Comparison of ENCODE assay signal across 35 cellular contexts in the genomic region with DNA sequence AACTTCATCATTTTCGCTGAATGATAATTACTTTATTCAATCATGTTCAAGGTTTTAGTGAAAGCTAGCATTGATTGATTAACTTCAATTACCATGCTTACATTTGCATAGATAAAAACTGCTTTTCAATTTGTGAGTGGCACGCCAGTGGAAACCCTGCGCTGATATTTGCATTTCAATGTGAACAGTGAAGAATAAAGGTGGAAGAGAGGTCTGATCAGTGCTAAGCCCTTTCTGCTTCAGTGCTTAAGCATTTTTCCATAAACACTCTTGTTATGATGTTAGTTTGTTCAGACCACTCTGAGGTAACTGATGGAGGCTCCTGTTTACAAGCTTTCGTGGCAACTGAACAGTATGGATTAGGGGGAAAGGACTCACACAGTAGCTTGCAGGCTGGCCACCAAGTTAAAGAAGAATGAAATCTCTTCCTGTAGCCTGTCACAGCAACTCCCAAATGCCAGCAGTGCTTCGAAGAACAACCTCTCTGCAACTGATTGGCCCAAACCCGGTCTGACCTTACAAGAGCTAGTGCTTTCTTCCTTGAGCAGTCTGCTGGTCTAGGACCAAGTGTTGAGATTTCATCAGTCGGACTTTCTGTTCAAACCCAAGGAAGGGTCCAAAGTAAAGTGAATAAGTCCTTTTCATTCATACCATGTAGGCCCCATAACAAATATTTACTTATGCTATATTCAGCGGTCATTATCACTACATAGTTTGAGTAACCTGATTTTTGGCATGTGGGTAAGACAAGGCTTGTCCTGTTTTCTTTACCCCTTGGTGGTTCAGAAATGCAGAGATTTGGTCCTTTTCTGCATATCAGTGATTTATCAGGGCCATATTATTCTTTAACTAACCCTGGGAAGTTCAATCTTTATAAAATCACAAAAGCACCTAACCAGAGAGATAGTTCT.
A peak's percentile ranks its signal among the peaks of the same experiment; 100 is the strongest.
DNase-seq lines count a peak whose midpoint lies in the region; ATAC-seq, FAIRE-seq and TF ChIP-seq lines count a peak whose summit lies in the region.
"Had no signal": no experiment of that assay in that cellular context is flagged by ENCODE, and none has a peak within 500 bp of the region (broad histone marks: within the 10 kb centered on the region; RNA-seq: fewer than 3 reads in every experiment).

No MANE protein-coding gene starts in this region.

- no peak for TF ChIP-seq POLR2A in H54 (IDR thresholded peaks at IDR 0.05; ENCODE audit: low read depth, low read length)

- H4K8ac ChIP-seq in neuronal stem cell (ENCODE audit: low read depth, low read length), result no peak overlapping the region

- H3K23ac ChIP-seq in neuronal stem cell (ENCODE audit: low read depth, low read length, poor library complexity), result no peak overlapping the region

- no peak overlapping the region for H3K27ac Mint-ChIP-seq in activated T-cell treated with anti-CD3 and anti-CD28 coated beads, Interleukin-2, amount 50 U/mL, for 24 hours
- H3K27ac Mint-ChIP-seq: CD8-positive, alpha-beta T cell; T-helper 17 cell had no signal

- H3K36me3 Mint-ChIP-seq in activated T-cell treated with anti-CD3 and anti-CD28 coated beads, Interleukin-2, amount 50 U/mL, for 24 hours (ENCODE audit: low read depth), result no peaks in the 10 kb centered on the region
- H3K36me3 Mint-ChIP-seq: CD8-positive, alpha-beta T cell had no signal

- no peak overlapping the region for H2BK120ac ChIP-seq in neuronal stem cell (ENCODE audit: low read depth, low read length)

- no peak overlapping the region for H2BK12ac ChIP-seq in neuronal stem cell (ENCODE audit: low read length)

- WGBS in neuronal stem cell (ENCODE audit: extremely low coverage in 2 of 2, insufficient read length in 2 of 2, insufficient replicate concordance in 1 of 2), 2 donors, result no CpG with 5 or more reads among the region's 8 CpGs

- H3K27me3 Mint-ChIP-seq in activated T-cell treated with anti-CD3 and anti-CD28 coated beads, Interleukin-2, amount 50 U/mL, for 24 hours, result peaks cover 5% of the 10 kb centered on the region
- H3K27me3 Mint-ChIP-seq: T-helper 17 cell had no signal

- no peak overlapping the region for H2BK15ac ChIP-seq in neuronal stem cell (ENCODE audit: low read length)

- H3K27ac ChIP-seq in iPS-18a (ENCODE audit: low read length) (no peak overlapping the region), neuronal stem cell (replicated peaks; ENCODE audit: low read length) (no peak overlapping the region)
- H3K27ac ChIP-seq: adrenal gland, brain microvascular endothelial cell, gastrocnemius medialis, left lung, neutrophil, PC-9, prostate gland, sigmoid colon, thyroid gland, vagina had no signal

- no peak overlapping the region for H2BK5ac ChIP-seq in neuronal stem cell (ENCODE audit: low read length)

- peak overlapping the region; percentile 75 for H2AFZ ChIP-seq in neuronal stem cell (ENCODE audit: low read length)
- H2AFZ ChIP-seq: PC-9 had no signal

- peaks cover 4% of the 10 kb centered on the region for H3K4me1 Mint-ChIP-seq in activated T-cell treated with anti-CD3 and anti-CD28 coated beads, Interleukin-2, amount 50 U/mL, for 24 hours (ENCODE audit: low read depth)
- H3K4me1 Mint-ChIP-seq: T-helper 17 cell had no signal

- no peak overlapping the region for H3K18ac ChIP-seq in neuronal stem cell (ENCODE audit: low read length)

- ATAC-seq in HG03520 (IDR thresholded peaks at IDR 0.05; ENCODE audit: unreplicated experiment), result no peak
- ATAC-seq: CD8-positive, alpha-beta T cell; gastrocnemius medialis; GM12878; HCT116; left lung; T-helper 17 cell had no signal

- no peak for DNase-seq in H54 (ENCODE audit: insufficient read length, low spot score)
- DNase-seq in NCI-H526 treated with DMSO at 0.1 percent for 48 hours (lab: John Stamatoyannopoulos, UW), result peak; percentile 76
- no peak for DNase-seq in neuronal stem cell (ENCODE audit: low spot score)
- no peak for DNase-seq in SIG-M5 (lab: John Stamatoyannopoulos, UW)
- DNase-seq in activated T-cell treated with anti-CD3 and anti-CD28 coated beads, Interleukin-2, amount 50 U/mL, for 24 hours, result no peak
- DNase-seq: activated CD4-positive, alpha-beta T cell treated with anti-CD3 and anti-CD28 coated beads, Interleukin-2, amount 50 U/mL, for 4 hours; activated naive CD4-positive, alpha-beta T cell treated with Interleukin-2 at 50 U/mL for 16 hours; adrenal gland; BE2C; brain microvascular endothelial cell; CD8-positive, alpha-beta T cell; cerebellar nuclear complex; dermis blood vessel endothelial cell; DMS 273 treated with DMSO at 0.1 percent for 48 hours; gastrocnemius medialis; left lung; mesenchymal stem cell; NCI-H2029; NCI-H510A treated with DMSO at 0.1 percent for 48 hours; PC-9; sigmoid colon; SK-N-SH; stimulated activated CD4-positive, alpha-beta T cell treated with anti-CD3 and anti-CD28 coated beads, Interleukin-12 subunit alpha, Interleukin-12 subunit beta, amount 100 ng/mL, for 4 hours; stimulated activated CD4-positive, alpha-beta T cell treated with anti-CD3 and anti-CD28 coated beads, Interleukin-2, amount 100 ng/mL, for 48 hours; T-helper 17 cell; thyroid gland had no signal

- H3K4me3 ChIP-seq in iPS-18a (ENCODE audit: low read length) (peak overlapping the region; percentile 0), neuronal stem cell (ENCODE audit: low read length in 2 of 2) (no peak overlapping the region)
- H3K4me3 ChIP-seq: adrenal gland, gastrocnemius medialis, GM12878, left lung, PC-9, prostate gland, sigmoid colon, thyroid gland, vagina had no signal

- H3K9me3 Mint-ChIP-seq in activated T-cell treated with anti-CD3 and anti-CD28 coated beads, Interleukin-2, amount 50 U/mL, for 24 hours, result no peaks in the 10 kb centered on the region
- H3K9me3 Mint-ChIP-seq: CD8-positive, alpha-beta T cell had no signal

- H3K36me3 ChIP-seq in iPS-18a (ENCODE audit: control insufficient read depth, low read depth, low read length) (no peaks in the 10 kb centered on the region), neuronal stem cell (replicated peaks in 1 of 2; ENCODE audit: control insufficient read depth in 2 of 2, insufficient read depth in 2 of 2, low read length in 2 of 2) (no peaks in the 10 kb centered on the region)
- H3K36me3 ChIP-seq: adrenal gland, BE2C, brain microvascular endothelial cell, gastrocnemius medialis, left lung, prostate gland, sigmoid colon, thyroid gland, vagina had no signal

- H2AK5ac ChIP-seq in neuronal stem cell (ENCODE audit: low read depth, low read length), result no peak overlapping the region

- no peak overlapping the region for H4K91ac ChIP-seq in neuronal stem cell (ENCODE audit: low read depth, low read length, poor library complexity)

- no peak overlapping the region for H3K9ac ChIP-seq in iPS-18a (ENCODE audit: low read length)
- no peak overlapping the region for H3K9ac ChIP-seq in neuronal stem cell (ENCODE audit: low read depth, low read length, poor library complexity)
- H3K9ac ChIP-seq: SK-N-SH had no signal

- no peak overlapping the region for H3K14ac ChIP-seq in neuronal stem cell (ENCODE audit: low read length)

- no peaks in the 10 kb centered on the region for H3K9me3 ChIP-seq in iPS-18a (ENCODE audit: control insufficient read depth, low read depth, low read length)
- H3K9me3 ChIP-seq in neuronal stem cell (replicated peaks in 1 of 2; ENCODE audit: control insufficient read depth in 2 of 2, insufficient read depth in 1 of 2, low read depth in 1 of 2, low read length in 2 of 2), result no peaks in the 10 kb centered on the region
- H3K9me3 ChIP-seq: adrenal gland, BE2C, gastrocnemius medialis, left lung, neutrophil, prostate gland, sigmoid colon, SK-N-SH, thyroid gland, vagina had no signal

- H3K4me3 Mint-ChIP-seq in activated T-cell treated with anti-CD3 and anti-CD28 coated beads, Interleukin-2, amount 50 U/mL, for 24 hours, result no peak overlapping the region
- H3K4me3 Mint-ChIP-seq: CD8-positive, alpha-beta T cell; T-helper 17 cell had no signal

- peaks cover 41% of the 10 kb centered on the region for H3K4me1 ChIP-seq in iPS-18a (ENCODE audit: control insufficient read depth, low read depth, low read length)
- peaks cover 7 to 23% of the 10 kb centered on the region in 2 donors for H3K4me1 ChIP-seq in neuronal stem cell (ENCODE audit: control insufficient read depth in 2 of 2, insufficient read depth in 1 of 2, low read depth in 1 of 2, low read length in 2 of 2)
- H3K4me1 ChIP-seq: adrenal gland, BE2C, gastrocnemius medialis, prostate gland had no signal

- H3K27me3 ChIP-seq in iPS-18a (ENCODE audit: control insufficient read depth, insufficient read depth, low read length), result no peaks in the 10 kb centered on the region
- no peaks in the 10 kb centered on the region for H3K27me3 ChIP-seq in neuronal stem cell (ENCODE audit: control insufficient read depth in 3 of 3, insufficient read depth in 3 of 3, low read depth in 1 of 3, low read length in 3 of 3)
- H3K27me3 ChIP-seq: adrenal gland, BE2C, brain microvascular endothelial cell, gastrocnemius medialis, left lung, sigmoid colon, thyroid gland, vagina had no signal

- no peaks in the 10 kb centered on the region for H3K79me1 ChIP-seq in neuronal stem cell (ENCODE audit: low read depth, low read length)

- FAIRE-seq in H54 (lab: Jason Lieb, UNC), result peak; percentile 11
- FAIRE-seq: endothelial cell of umbilical vein, GM12878, TTC549 had no signal

- H3K4ac ChIP-seq in neuronal stem cell (ENCODE audit: low read length), result no peak overlapping the region

- peak overlapping the region; percentile 23 for H3K4me2 ChIP-seq in neuronal stem cell (ENCODE audit: insufficient read depth, low read length, poor library complexity, severe bottlenecking)
- H3K4me2 ChIP-seq: PC-9, SK-N-SH had no signal
